8 cellular contexts compared by ENCODE assay signal in the genomic region with DNA sequence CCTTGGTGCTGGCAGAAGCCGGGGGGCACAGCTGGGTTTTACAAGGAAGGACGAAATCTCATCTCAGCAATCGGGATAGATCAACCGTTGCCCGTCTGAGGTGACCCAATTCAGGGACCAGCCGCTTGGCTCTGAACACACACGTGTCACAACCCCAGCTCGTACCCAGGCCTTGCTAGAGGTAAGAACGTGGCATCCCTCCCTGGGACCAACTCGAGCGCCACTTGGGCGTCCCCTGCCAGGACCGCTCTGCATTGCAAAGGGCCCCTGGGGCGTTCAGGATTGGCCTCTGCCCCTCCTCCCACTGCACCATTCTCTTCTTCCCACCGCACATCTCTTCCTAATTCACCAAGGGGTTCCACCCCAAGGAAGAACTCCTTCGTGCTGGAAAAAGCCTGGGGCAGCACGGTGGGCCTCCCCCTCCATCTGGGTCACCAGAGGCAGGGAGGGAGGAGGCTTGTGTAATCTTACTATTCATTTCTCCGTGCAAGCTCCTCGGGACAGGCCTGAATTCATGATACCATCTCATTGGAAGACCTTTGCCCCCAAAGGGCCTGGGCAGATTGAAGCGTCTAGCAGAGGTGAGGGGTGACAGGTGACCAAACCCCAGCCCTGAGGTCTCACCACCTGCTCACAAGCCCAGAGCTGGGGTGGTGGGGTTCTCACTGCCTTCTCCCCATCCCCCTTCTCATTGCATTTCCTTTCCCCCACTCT.
A peak's percentile ranks its signal among the peaks of the same experiment; 100 is the strongest.
DNase-seq lines count a peak whose midpoint lies in the region; ATAC-seq and TF ChIP-seq lines count a peak whose summit lies in the region.

No MANE protein-coding gene starts in this region.

- no peaks in the 10 kb centered on the region for H3K79me1 ChIP-seq in mesendoderm (ENCODE audit: low read length)

- no CpG with 5 or more reads among the region's 20 CpGs for WGBS in mesendoderm (ENCODE audit: extremely low coverage, insufficient coverage, low lambda C conversion rate)

- H2BK15ac ChIP-seq in mesendoderm (replicated peaks; ENCODE audit: low read depth): no peak overlapping the region

- ATAC-seq in activated CD8-positive, alpha-beta memory T cell treated with anti-CD3 and anti-CD28 coated beads, Interleukin-2, amount 10 ng/mL, durations not matched to agents 7 days and 5 days: no peak

- H2AK5ac ChIP-seq in mesendoderm (ENCODE audit: low read length): no peak overlapping the region

- CTCF ChIA-PET in activated CD4-positive, alpha-beta T cell treated with anti-CD3 and anti-CD28 coated beads, Interleukin-2, amount 10 ng/mL, durations not matched to agents 7 days and 5 days (lab: Charles Lee): interaction anchor here (0.9 to 4.7 kb wide), 3 partner anchors 10 to 513 kb away, joined by 3 to 19 read pairs (median 3); no protein-coding TSS in a partner anchor
- CTCF ChIA-PET in activated CD8-positive, alpha-beta memory T cell treated with anti-CD3 and anti-CD28 coated beads, Interleukin-2, amount 10 ng/mL, durations not matched to agents 7 days and 5 days (lab: Charles Lee): interaction anchor here (0.7 to 1.5 kb wide), 3 partner anchors 11 to 508 kb away, joined by 3 to 4 read pairs (median 3); no protein-coding TSS in a partner anchor

- peak overlapping the region; percentile 59 for H3K9ac ChIP-seq in mesendoderm (ENCODE audit: low read length)

- no peaks in the 10 kb centered on the region for H3K79me2 ChIP-seq in mesendoderm (ENCODE audit: control insufficient read depth, insufficient read depth, low read length)

- peak overlapping the region; percentile 28 for H3K27ac Mint-ChIP-seq in activated CD4-positive, alpha-beta T cell treated with anti-CD3 and anti-CD28 coated beads, Interleukin-2, amount 10 ng/mL, durations not matched to agents 7 days and 5 days
- H3K27ac Mint-ChIP-seq in type B pancreatic cell: peak overlapping the region; percentile 76
- no peak overlapping the region for H3K27ac Mint-ChIP-seq in activated CD8-positive, alpha-beta memory T cell treated with anti-CD3 and anti-CD28 coated beads, Interleukin-2, amount 10 ng/mL, durations not matched to agents 7 days and 5 days

- no peak for TF ChIP-seq CTCF in coronary artery (IDR thresholded peaks at IDR 0.05)
- no peak for TF ChIP-seq CTCF in type B pancreatic cell (conservative IDR thresholded peaks at IDR 0.05)

- peak overlapping the region; percentile 17 for H2BK120ac ChIP-seq in mesendoderm (ENCODE audit: low read depth, low read length)

- no peak overlapping the region for H4K8ac ChIP-seq in mesendoderm (ENCODE audit: low read depth, low read length)

- H3K4me1 Mint-ChIP-seq in activated CD4-positive, alpha-beta T cell treated with anti-CD3 and anti-CD28 coated beads, Interleukin-2, amount 10 ng/mL, durations not matched to agents 7 days and 5 days: peaks cover 13% of the 10 kb centered on the region
- H3K4me1 Mint-ChIP-seq in type B pancreatic cell (ENCODE audit: unreplicated experiment): peaks cover 37% of the 10 kb centered on the region
- H3K4me1 Mint-ChIP-seq in activated CD8-positive, alpha-beta memory T cell treated with anti-CD3 and anti-CD28 coated beads, Interleukin-2, amount 10 ng/mL, durations not matched to agents 7 days and 5 days: peaks cover 6% of the 10 kb centered on the region

- POLR2A ChIA-PET in activated CD4-positive, alpha-beta T cell treated with anti-CD3 and anti-CD28 coated beads, Interleukin-2, amount 10 ng/mL, durations not matched to agents 7 days and 5 days (lab: Charles Lee): no interaction called here

- H3K18ac ChIP-seq in mesendoderm (ENCODE audit: low read length): peak overlapping the region; percentile 42

- peak overlapping the region; percentile 29 for H3K4ac ChIP-seq in mesendoderm (ENCODE audit: low read depth, low read length)

- H3K27ac ChIP-seq in coronary artery (peak overlapping the region; percentile 52 to 83), mesendoderm (ENCODE audit: low read depth, low read length) (no peak overlapping the region)

- peak overlapping the region; percentile 81 for H3K56ac ChIP-seq in mesendoderm (ENCODE audit: low read length)

- no peaks in the 10 kb centered on the region for H3K27me3 ChIP-seq in mesendoderm (ENCODE audit: insufficient read depth, low read length, poor library complexity)

- H3K23ac ChIP-seq in mesendoderm (ENCODE audit: low read length): no peak overlapping the region

- peaks cover 25% of the 10 kb centered on the region for H3K27me3 Mint-ChIP-seq in activated CD4-positive, alpha-beta T cell treated with anti-CD3 and anti-CD28 coated beads, Interleukin-2, amount 10 ng/mL, durations not matched to agents 7 days and 5 days
- H3K27me3 Mint-ChIP-seq in type B pancreatic cell: no peaks in the 10 kb centered on the region
- H3K27me3 Mint-ChIP-seq in activated CD8-positive, alpha-beta memory T cell treated with anti-CD3 and anti-CD28 coated beads, Interleukin-2, amount 10 ng/mL, durations not matched to agents 7 days and 5 days: peaks cover 29% of the 10 kb centered on the region

- H3K4me3 ChIP-seq in coronary artery (peak overlapping the region; percentile 68), mesendoderm (ENCODE audit: low read length) (no peak overlapping the region)

- no peaks in the 10 kb centered on the region for H3K36me3 Mint-ChIP-seq in activated CD4-positive, alpha-beta T cell treated with anti-CD3 and anti-CD28 coated beads, Interleukin-2, amount 10 ng/mL, durations not matched to agents 7 days and 5 days (ENCODE audit: low read depth)
- no peaks in the 10 kb centered on the region for H3K36me3 Mint-ChIP-seq in type B pancreatic cell
- H3K36me3 Mint-ChIP-seq in activated CD8-positive, alpha-beta memory T cell treated with anti-CD3 and anti-CD28 coated beads, Interleukin-2, amount 10 ng/mL, durations not matched to agents 7 days and 5 days: no peaks in the 10 kb centered on the region

- no peak overlapping the region for H3K4me3 Mint-ChIP-seq in activated CD4-positive, alpha-beta T cell treated with anti-CD3 and anti-CD28 coated beads, Interleukin-2, amount 10 ng/mL, durations not matched to agents 7 days and 5 days
- peak overlapping the region; percentile 65 for H3K4me3 Mint-ChIP-seq in type B pancreatic cell
- H3K4me3 Mint-ChIP-seq in activated CD8-positive, alpha-beta memory T cell treated with anti-CD3 and anti-CD28 coated beads, Interleukin-2, amount 10 ng/mL, durations not matched to agents 7 days and 5 days: no peak overlapping the region

- no peaks in the 10 kb centered on the region for H3K36me3 ChIP-seq in mesendoderm (ENCODE audit: control insufficient read depth, insufficient read depth, low read length)

- H4K5ac ChIP-seq in mesendoderm (ENCODE audit: low read length): no peak overlapping the region

- no peak for DNase-seq in activated CD4-positive, alpha-beta T cell treated with anti-CD3 and anti-CD28 coated beads, Interleukin-2, amount 10 ng/mL, durations not matched to agents 7 days and 5 days
- no peak for DNase-seq in activated CD4-positive, alpha-beta T cell treated with anti-CD3 and anti-CD28 coated beads, Interleukin-2, amount 50 U/mL, for 1 hour
- DNase-seq in coronary artery (ENCODE audit: low spot score): no peak
- peak; percentile 77 for DNase-seq in mesendoderm
- DNase-seq in type B pancreatic cell (ENCODE audit: extremely low spot score, unreplicated experiment): no peak
- DNase-seq in activated CD8-positive, alpha-beta memory T cell treated with anti-CD3 and anti-CD28 coated beads, Interleukin-2, amount 10 ng/mL, durations not matched to agents 7 days and 5 days: no peak
- no peak for DNase-seq in AG20443 (ENCODE audit: low spot score)
- DNase-seq in pons (ENCODE audit: low spot score): no peak

- H3K9me3 Mint-ChIP-seq in activated CD4-positive, alpha-beta T cell treated with anti-CD3 and anti-CD28 coated beads, Interleukin-2, amount 10 ng/mL, durations not matched to agents 7 days and 5 days: no peaks in the 10 kb centered on the region
- H3K9me3 Mint-ChIP-seq in type B pancreatic cell: no peaks in the 10 kb centered on the region
- no peaks in the 10 kb centered on the region for H3K9me3 Mint-ChIP-seq in activated CD8-positive, alpha-beta memory T cell treated with anti-CD3 and anti-CD28 coated beads, Interleukin-2, amount 10 ng/mL, durations not matched to agents 7 days and 5 days (ENCODE audit: low read depth)

- H3K4me1 ChIP-seq in mesendoderm (ENCODE audit: control insufficient read depth, low read depth, low read length): peaks cover 22% of the 10 kb centered on the region

- no peak overlapping the region for H2BK5ac ChIP-seq in mesendoderm (ENCODE audit: low read length)

- H3K4me2 ChIP-seq in mesendoderm (ENCODE audit: low read length): peak overlapping the region; percentile 16
